Comparison of ENCODE assay signal across 8 cellular contexts in genomic region chr6:107957909-107958688, GRCh38. TPM values are rescaled to one million over a fixed set of nuclear protein-coding genes. Genes with fewer than 3 reads are reported as not detected.
DNase-seq lines count a peak whose midpoint lies in the region; ATAC-seq, FAIRE-seq and TF ChIP-seq lines count a peak whose summit lies in the region.

Gene SEC63 (minus strand): TSS chr6:107958208. CDS start chr6:107958009, 199 bp downstream.

- H4K91ac ChIP-seq in IMR-90 (ENCODE audit: insufficient read depth, low read depth, low read length) = peak within 1 kb of the TSS; percentile 75

- H3K36me3 ChIP-seq in IMR-90 (ENCODE audit: control insufficient read depth, insufficient read depth, low read length) (peaks cover 3% of the 10 kb centered on the region; the same call in 1 of the 2 replicates), OCI-LY7 (ENCODE audit: insufficient read depth, low read length) (peaks cover 13% of the 10 kb centered on the region), endothelial cell of umbilical vein (ENCODE audit: control insufficient read depth in 2 of 2, extremely low read depth in 1 of 2, insufficient read depth in 2 of 2, low read length in 2 of 2) (no peaks in the 10 kb centered on the region)

- peak; percentile 95 for FAIRE-seq in endothelial cell of umbilical vein (lab: Jason Lieb, UNC)

- H3K18ac ChIP-seq in IMR-90 (ENCODE audit: low read depth, low read length) = peak within 1 kb of the TSS; percentile 75

- H3K14ac ChIP-seq in IMR-90 (replicated peaks; ENCODE audit: low read depth, low read length) = peak within 1 kb of the TSS; percentile 95

- peak within 1 kb of the TSS; percentile 99 for H3K9ac ChIP-seq in IMR-90 (ENCODE audit: low read depth, low read length)
- peak within 1 kb of the TSS; percentile 97 for H3K9ac ChIP-seq in endothelial cell of umbilical vein (replicated peaks; ENCODE audit: extremely low read depth, insufficient read depth, low read length)

- dilution Hi-C loops in IMR-90 (cut with HindIII; ENCODE audit: low sequenced_read_pairs, unreplicated experiment) = no loop called here
- dilution Hi-C loops in endothelial cell of umbilical vein (cut with MboI; ENCODE audit: extremely low pct_ligation_motif_present, low sequenced_read_pairs) = no loop called here

- peak within 1 kb of the TSS; percentile 94 for H3K4ac ChIP-seq in IMR-90 (ENCODE audit: low read depth, low read length)

- H3K9me1 ChIP-seq in IMR-90 (ENCODE audit: insufficient read depth, low read length) (peaks cover 3% of the 10 kb centered on the region; the same call in 1 of the 2 replicates), endothelial cell of umbilical vein (replicated peaks; ENCODE audit: control insufficient read depth, extremely low read depth, insufficient read depth, low read length) (no peaks in the 10 kb centered on the region)

- peak within 1 kb of the TSS; percentile 95 for H3K27ac ChIP-seq in IMR-90 (ENCODE audit: insufficient read depth, low read length)
- peak within 1 kb of the TSS; percentile 83 for H3K27ac ChIP-seq in OCI-LY7 (ENCODE audit: low read depth, low read length, poor library complexity, severe bottlenecking)
- peak within 1 kb of the TSS; percentile 91 for H3K27ac ChIP-seq in endothelial cell of umbilical vein (ENCODE audit: insufficient read depth, low read depth, low read length)

- H3K56ac ChIP-seq in IMR-90 (ENCODE audit: extremely low read depth, insufficient read depth, low read length) = peak within 1 kb of the TSS; percentile 96

- peak within 1 kb of the TSS; percentile 99 for H2AFZ ChIP-seq in IMR-90 (replicated peaks; ENCODE audit: low read length, poor library complexity)
- peak within 1 kb of the TSS; percentile 85 for H2AFZ ChIP-seq in OCI-LY7 (ENCODE audit: low read length)
- peak within 1 kb of the TSS; percentile 82 for H2AFZ ChIP-seq in endothelial cell of umbilical vein (ENCODE audit: low read depth, low read length)

- H4K20me1 ChIP-seq in IMR-90 (ENCODE audit: insufficient read depth, low read length) (peaks cover 17% of the 10 kb centered on the region), OCI-LY7 (ENCODE audit: insufficient read depth, low read length) (peaks cover 16% of the 10 kb centered on the region), endothelial cell of umbilical vein (replicated peaks; ENCODE audit: control insufficient read depth, extremely low read depth, insufficient read depth, low read length) (no peaks in the 10 kb centered on the region)

- H3K4me3 ChIP-seq in IMR-90 (ENCODE audit: insufficient read depth, low read depth, low read length) (peak within 1 kb of the TSS; percentile 90), OCI-LY7 (ENCODE audit: low read depth, low read length, poor library complexity, severe bottlenecking) (peak within 1 kb of the TSS; percentile 98), endothelial cell of umbilical vein (replicated peaks in 1 of 3; ENCODE audit: insufficient read depth in 1 of 3, low read depth in 1 of 3, low read length in 3 of 3) (peak within 1 kb of the TSS; percentile 79 to 94 (median 93)), mononuclear cell (ENCODE audit: low read length) (peak within 1 kb of the TSS; percentile 94)

- 0% methylated on average over 23 of the region's 69 CpGs; no CpG with 5 or more reads in 1 of the 2 experiments for WGBS in IMR-90 (ENCODE audit: extremely low coverage in 2 of 2, insufficient read length in 1 of 2), 2 experiments

- H2BK120ac ChIP-seq in IMR-90 (ENCODE audit: low read depth, low read length) = peak within 1 kb of the TSS; percentile 40; the same call in 1 of the 2 replicates

- H4K5ac ChIP-seq in IMR-90 (ENCODE audit: low read depth, low read length) = peak within 1 kb of the TSS; percentile 69

- DNase-seq in DMS 273 treated with DMSO at 0.1 percent for 48 hours (lab: John Stamatoyannopoulos, UW) (peak; percentile 89), IMR-90 (peak; percentile 96), OCI-LY7 (ENCODE audit: low spot score) (peak; percentile 98), activated T-cell treated with anti-CD3 and anti-CD28 coated beads for 1 hour (ENCODE audit: low read depth) (peak; percentile 95), endothelial cell of umbilical vein (ENCODE audit: low read depth, low spot score) (peak; percentile 97)
- peak; percentile 93 to 95 for DNase-seq in stimulated activated CD8-positive, alpha-beta memory T cell treated with anti-CD3 and anti-CD28 coated beads, Interleukin-2, amount 100 ng/mL, for 48 hours (ENCODE audit: low read depth in 2 of 2)

- CTCF ChIA-PET in IMR-90 (lab: Yijun Ruan, JAX) = no interaction called here
- CTCF ChIA-PET in OCI-LY7 (lab: Charles Lee; ENCODE audit: unreplicated experiment) = interaction anchor here (0.9 kb wide), 1 partner anchor 51 kb away, joined by 4 read pairs; no protein-coding TSS in a partner anchor
- CTCF ChIA-PET in endothelial cell of umbilical vein (lab: Charles Lee) = interaction anchor here (1.4 to 1.7 kb wide), 4 partner anchors 20 to 109 kb away, joined by 4 read pairs; no protein-coding TSS in a partner anchor

- H3K9me3 ChIP-seq in IMR-90 (ENCODE audit: control insufficient read depth, insufficient read depth, low read length) = no peaks in the 10 kb centered on the region
- H3K9me3 ChIP-seq in OCI-LY7 (ENCODE audit: low read length) = no peaks in the 10 kb centered on the region
- H3K9me3 ChIP-seq in endothelial cell of umbilical vein (replicated peaks; ENCODE audit: control insufficient read depth, insufficient read depth, low read length) = no peaks in the 10 kb centered on the region
- no peaks in the 10 kb centered on the region for H3K9me3 ChIP-seq in mononuclear cell (ENCODE audit: low read depth, low read length)

- peak within 1 kb of the TSS; percentile 62 to 89 for H4K8ac ChIP-seq in IMR-90 (ENCODE audit: low read depth in 2 of 2, low read length in 2 of 2)

- TF ChIP-seq RAD21 in IMR-90 (IDR thresholded peaks at IDR 0.05; ENCODE audit: low read length) = no peak

- no peak within 1 kb of the TSS; the same call in 2 of the 3 replicates for H2BK15ac ChIP-seq in IMR-90 (ENCODE audit: low read depth, low read length)

- ATAC-seq in GM21528 (IDR thresholded peaks at IDR 0.05; ENCODE audit: low FRiP score, unreplicated experiment) (peak; percentile 92), IMR-90 (ENCODE audit: low read depth) (peak; percentile 97)

- H3K79me2 ChIP-seq in OCI-LY7 (ENCODE audit: insufficient read depth, low read depth, low read length) = peaks cover 40% of the 10 kb centered on the region
- peaks cover 40% of the 10 kb centered on the region for H3K79me2 ChIP-seq in endothelial cell of umbilical vein (ENCODE audit: control insufficient read depth, insufficient read depth, low read length)

- no peaks in the 10 kb centered on the region for H3K9me2 ChIP-seq in OCI-LY7 (ENCODE audit: insufficient read depth, low read length)

- peak within 1 kb of the TSS; percentile 88 for H2AK5ac ChIP-seq in IMR-90 (ENCODE audit: low read depth, low read length)

- peak within 1 kb of the TSS; percentile 97 for H2AK9ac ChIP-seq in IMR-90 (replicated peaks; ENCODE audit: low read depth, low read length, poor library complexity)

- H3K4me1 ChIP-seq in IMR-90 (ENCODE audit: control insufficient read depth, insufficient read depth, low read length) (peaks cover 2% of the 10 kb centered on the region; the same call in 1 of the 2 replicates), OCI-LY7 (ENCODE audit: insufficient read depth, low read length, poor library complexity, severe bottlenecking) (peaks cover 22% of the 10 kb centered on the region), endothelial cell of umbilical vein (ENCODE audit: control insufficient read depth, extremely low read depth, insufficient read depth, low read length) (peaks cover 10% of the 10 kb centered on the region), mononuclear cell (ENCODE audit: insufficient read depth, low read length) (peaks cover 27% of the 10 kb centered on the region)

- H2BK5ac ChIP-seq in IMR-90 (ENCODE audit: low read depth, low read length, poor library complexity, severe bottlenecking) = peak within 1 kb of the TSS; percentile 86

- in situ Hi-C loops in IMR-90 (cut with MboI; ENCODE audit: low sequenced_read_pairs) = no loop called here

- H3K23ac ChIP-seq in IMR-90 (ENCODE audit: low read depth, low read length) = peak within 1 kb of the TSS; percentile 97

- BruUV-seq in IMR-90 (replicated peaks; lab: Mats Ljungman, UMichigan) (no TSS peak), OCI-LY7 (replicated peaks; lab: Mats Ljungman, UMichigan) (no TSS peak), endothelial cell of umbilical vein (replicated peaks; lab: Mats Ljungman, UMichigan) (no TSS peak)

- peak; percentile 91 for TF ChIP-seq POLR2A in IMR-90 (IDR thresholded peaks at IDR 0.05; ENCODE audit: low read depth, low read length)
- peak; percentile 82 for TF ChIP-seq POLR2A in endothelial cell of umbilical vein (IDR thresholded peaks at IDR 0.05; ENCODE audit: low read depth, low read length)

- no peak within 1 kb of the TSS for H2BK20ac ChIP-seq in IMR-90 (ENCODE audit: low read depth, low read length)

- POLR2A ChIA-PET in IMR-90 (lab: Charles Lee; ENCODE audit: unreplicated experiment) (interaction anchor here (0.5 to 0.9 kb wide), 4 partner anchors 9 to 1185 kb away, joined by 3 to 7 read pairs (median 4); no protein-coding TSS in a partner anchor), OCI-LY7 (lab: Charles Lee) (interaction anchor here (0.5 to 2.7 kb wide), 7 partner anchors 11 to 118 kb away, joined by 3 to 8 read pairs (median 3); no protein-coding TSS in a partner anchor), endothelial cell of umbilical vein (lab: Charles Lee) (interaction anchor here (1.0 kb wide), 1 partner anchor 602 kb away, joined by 4 read pairs; the partner anchor contains the start of gene FOXO3)

- H3K27me3 ChIP-seq in IMR-90 (ENCODE audit: control insufficient read depth, insufficient read depth, low read length) = no peaks in the 10 kb centered on the region
- no peaks in the 10 kb centered on the region for H3K27me3 ChIP-seq in endothelial cell of umbilical vein (ENCODE audit: control insufficient read depth in 2 of 2, insufficient read depth in 2 of 2, low read length in 2 of 2)
- no peaks in the 10 kb centered on the region for H3K27me3 ChIP-seq in mononuclear cell (ENCODE audit: insufficient read depth, low read length)

- H3K4me2 ChIP-seq in IMR-90 (ENCODE audit: low read depth, low read length) (peak within 1 kb of the TSS; percentile 93), OCI-LY7 (ENCODE audit: low read length) (peak within 1 kb of the TSS; percentile 95), endothelial cell of umbilical vein (ENCODE audit: insufficient read depth, low read length) (peak within 1 kb of the TSS; percentile 93)

- H3K79me1 ChIP-seq in IMR-90 (ENCODE audit: low read depth in 1 of 2, low read length in 2 of 2) = peaks cover 0 to 14% of the 10 kb centered on the region in 2 experiments; a peak in 1 of 4 replicates

- TF ChIP-seq CTCF in IMR-90 (conservative IDR thresholded peaks at IDR 0.05; ENCODE audit: low read depth, low read length) = no peak
- TF ChIP-seq CTCF in OCI-LY7 (conservative IDR thresholded peaks at IDR 0.05; ENCODE audit: low read length) = no peak
- TF ChIP-seq CTCF in endothelial cell of umbilical vein (IDR thresholded peaks at IDR 0.05; ENCODE audit: extremely low read depth in 1 of 2, insufficient read depth in 1 of 2, low read depth in 1 of 2, low read length in 2 of 2) = no peak

- intact Hi-C loops in IMR-90 (cut with micrococcal nuclease) = loop anchor here (10.0 kb wide), 1 partner anchor 283 kb away; no protein-coding TSS in a partner anchor
- intact Hi-C loops in OCI-LY7 (cut with micrococcal nuclease; ENCODE audit: unreplicated experiment) = loop anchor here (5.0 to 10.0 kb wide), 4 partner anchors 246 to 1134 kb away; partner anchors contain the start of genes BEND3, SESN1 and SNX3
- intact Hi-C loops in endothelial cell of umbilical vein (cut with micrococcal nuclease) = loop anchor here (1.0 to 10.0 kb wide), 4 partner anchors 116 to 1137 kb away; partner anchors contain the start of genes CEP57L1, MTRES1, OSTM1 and SESN1

RNA-seq across cellular contexts. Expression of gene SEC63, which starts in this region (rescaled TPM):
- 8.6 and 18.3 TPM in 2 replicates for total RNA-seq in IMR-90 (2012; rRNA removed)
- polyA plus RNA-seq in IMR-90 (2012; rRNA removed) = 18.3 and 22.4 TPM in 2 replicates
- polyA plus RNA-seq in IMR-90 (2012; cell fraction: cytosol; rRNA removed) = 3.8 TPM in 2 replicates
- polyA plus RNA-seq in IMR-90 (2012; cell fraction: nucleus; rRNA removed; ENCODE audit: low replicate concordance) = 2.9 and 18.9 TPM in 2 replicates
- total RNA-seq in OCI-LY7 (2014; rRNA removed; shearing (Covaris generic)) = 13.0 and 13.6 TPM in 2 replicates
- total RNA-seq in OCI-LY7 (2022) = 131 and 139 TPM in 2 replicates
- total RNA-seq in endothelial cell of umbilical vein = 111 and 132 TPM in 2 replicates
- polyA plus RNA-seq in endothelial cell of umbilical vein = 10.7 and 14.8 TPM in 2 replicates
- polyA plus RNA-seq in endothelial cell of umbilical vein (2011; cell fraction: cytosol; rRNA removed) = 16.8 and 19.4 TPM in 2 replicates
- 41.1 and 54.1 TPM in 2 replicates for polyA plus RNA-seq in endothelial cell of umbilical vein (2011; cell fraction: nucleus; rRNA removed)
- 54.4 and 67.5 TPM in 2 replicates for polyA plus RNA-seq in endothelial cell of umbilical vein (2012)
- 14.9 and 28.9 TPM in 2 replicates for polyA minus RNA-seq in endothelial cell of umbilical vein
- polyA minus RNA-seq in endothelial cell of umbilical vein (2011; cell fraction: cytosol; rRNA and poly(A)+ RNA removed) = 11.6 TPM
- 72.0 and 95.8 TPM in 2 replicates for polyA minus RNA-seq in endothelial cell of umbilical vein (2011; cell fraction: nucleus; rRNA and poly(A)+ RNA removed)
- 40.3 TPM for total RNA-seq in mononuclear cell

Comparison
In these comparisons a context has a peak if more than half of its experiments do, and no peak if none do; other contexts are left out.
1. Peak in every context shown above with its lines: DNase-seq, ATAC-seq, H3K4me3 ChIP-seq and H3K27ac ChIP-seq.